1 cellular context compared by ENCODE assay signal in the genomic region with DNA sequence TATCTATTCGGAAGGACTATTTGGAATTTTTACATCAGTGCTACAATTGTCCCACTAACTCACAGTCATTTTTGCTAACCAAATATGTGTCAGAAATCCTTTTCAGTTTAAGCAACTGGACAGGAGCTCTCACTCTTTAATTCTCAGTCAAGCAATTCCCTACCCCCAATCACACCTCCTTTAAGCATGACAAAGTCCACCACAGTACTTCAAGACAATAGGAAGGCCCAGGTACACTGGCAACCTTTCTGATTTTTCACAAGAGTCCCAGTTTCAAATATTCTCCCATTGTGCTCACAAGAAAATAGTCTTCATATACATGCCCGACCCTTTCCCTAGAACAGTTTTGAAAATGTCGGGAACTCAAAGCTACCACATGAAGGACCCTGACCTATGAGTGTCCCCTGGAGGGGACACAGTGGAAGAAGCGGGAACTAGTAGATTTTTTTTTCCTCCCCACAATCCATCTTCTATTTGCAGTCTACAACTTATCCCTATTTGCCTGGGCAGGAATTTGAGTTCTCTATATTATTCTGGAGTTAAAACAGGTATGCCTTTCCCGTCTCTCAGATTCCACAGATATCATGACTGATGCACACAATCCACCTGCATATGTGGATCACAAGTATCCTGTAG.
TF ChIP-seq lines count a peak whose summit lies in the region.

No MANE protein-coding gene starts in this region.

TF ChIP-seq in HCT116, 20 proteins besides CTCF, POLR2A, EP300 and RAD21 (continued from another document):
- TF ChIP-seq, protein P1, sequence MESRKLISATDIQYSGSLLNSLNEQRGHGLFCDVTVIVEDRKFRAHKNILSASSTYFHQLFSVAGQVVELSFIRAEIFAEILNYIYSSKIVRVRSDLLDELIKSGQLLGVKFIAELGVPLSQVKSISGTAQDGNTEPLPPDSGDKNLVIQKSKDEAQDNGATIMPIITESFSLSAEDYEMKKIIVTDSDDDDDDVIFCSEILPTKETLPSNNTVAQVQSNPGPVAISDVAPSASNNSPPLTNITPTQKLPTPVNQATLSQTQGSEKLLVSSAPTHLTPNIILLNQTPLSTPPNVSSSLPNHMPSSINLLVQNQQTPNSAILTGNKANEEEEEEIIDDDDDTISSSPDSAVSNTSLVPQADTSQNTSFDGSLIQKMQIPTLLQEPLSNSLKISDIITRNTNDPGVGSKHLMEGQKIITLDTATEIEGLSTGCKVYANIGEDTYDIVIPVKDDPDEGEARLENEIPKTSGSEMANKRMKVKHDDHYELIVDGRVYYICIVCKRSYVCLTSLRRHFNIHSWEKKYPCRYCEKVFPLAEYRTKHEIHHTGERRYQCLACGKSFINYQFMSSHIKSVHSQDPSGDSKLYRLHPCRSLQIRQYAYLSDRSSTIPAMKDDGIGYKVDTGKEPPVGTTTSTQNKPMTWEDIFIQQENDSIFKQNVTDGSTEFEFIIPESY (IDR thresholded peaks at IDR 0.05; ENCODE audit: extremely low read depth, insufficient replicate concordance, low read length), result no peak
- TF ChIP-seq SIN3A (IDR thresholded peaks at IDR 0.05; ENCODE audit: low read depth) (no peak), FOSL1 (IDR thresholded peaks at IDR 0.05; ENCODE audit: low read depth) (no peak), CBX3 (IDR thresholded peaks at IDR 0.05; ENCODE audit: low read depth) (peak; percentile 6; the same call in 1 of the 2 replicates), EZH2phosphoT487 (IDR thresholded peaks at IDR 0.05; ENCODE audit: borderline replicate concordance) (no peak)
- TF ChIP-seq, protein P2, sequence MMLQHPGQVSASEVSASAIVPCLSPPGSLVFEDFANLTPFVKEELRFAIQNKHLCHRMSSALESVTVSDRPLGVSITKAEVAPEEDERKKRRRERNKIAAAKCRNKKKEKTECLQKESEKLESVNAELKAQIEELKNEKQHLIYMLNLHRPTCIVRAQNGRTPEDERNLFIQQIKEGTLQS (IDR thresholded peaks at IDR 0.05), result no peak
TF ChIP-seq in HCT116: peak in this region for 1.
